Comparison of ENCODE assay signal across 8 cellular contexts in the genomic region with DNA sequence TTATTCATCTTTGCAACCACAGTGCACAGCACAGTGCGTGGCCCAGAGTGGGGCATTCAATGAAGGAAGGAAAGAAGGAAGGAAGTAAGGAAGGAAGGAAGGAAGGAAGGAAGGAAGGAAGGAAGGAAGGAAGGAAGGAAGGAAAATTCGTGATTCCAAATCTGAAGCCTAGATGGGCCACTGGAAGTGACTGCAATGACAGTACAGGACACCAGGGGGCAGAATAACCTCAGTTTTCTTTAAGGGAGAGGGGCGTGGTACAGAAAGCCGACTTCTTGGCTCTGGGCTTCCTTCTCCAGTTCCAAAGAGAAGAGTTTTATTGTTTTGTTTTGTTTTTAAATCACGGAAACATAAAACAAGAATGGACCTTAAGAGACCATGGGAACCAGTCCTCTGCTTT. TPM values are rescaled to one million over a fixed set of nuclear protein-coding genes. Genes with fewer than 3 reads are reported as not detected.
A peak's percentile ranks its signal among the peaks of the same experiment; 100 is the strongest.
DNase-seq lines count a peak whose midpoint lies in the region; ATAC-seq, FAIRE-seq and TF ChIP-seq lines count a peak whose summit lies in the region.

No MANE protein-coding gene starts in this region.

- no peaks in the 10 kb centered on the region for H3K36me3 ChIP-seq in CD4-positive, CD25-positive, alpha-beta regulatory T cell (ENCODE audit: control insufficient read depth, insufficient read depth, low read length)
- H3K36me3 ChIP-seq in endothelial cell of umbilical vein (ENCODE audit: control insufficient read depth in 2 of 2, extremely low read depth in 1 of 2, insufficient read depth in 2 of 2, low read length in 2 of 2): no peaks in the 10 kb centered on the region

- no peak overlapping the region for H3K4me3 ChIP-seq in CD4-positive, CD25-positive, alpha-beta regulatory T cell (ENCODE audit: low read depth, low read length)
- H3K4me3 ChIP-seq in endothelial cell of umbilical vein (replicated peaks in 1 of 3; ENCODE audit: insufficient read depth in 1 of 3, low read depth in 1 of 3, low read length in 3 of 3): no peak overlapping the region

- H3K36me3 Mint-ChIP-seq in CD4-positive, CD25-positive, alpha-beta regulatory T cell: no peaks in the 10 kb centered on the region

- no peak overlapping the region for H3K27ac ChIP-seq in CD4-positive, CD25-positive, alpha-beta regulatory T cell (ENCODE audit: insufficient read depth, low read length, poor library complexity, severe bottlenecking)
- H3K27ac ChIP-seq in endothelial cell of umbilical vein (ENCODE audit: insufficient read depth, low read depth, low read length): no peak overlapping the region
- H3K27ac ChIP-seq in substantia nigra (ENCODE audit: low read depth, low read length, poor library complexity, severe bottlenecking): no peak overlapping the region

- POLR2A ChIA-PET in endothelial cell of umbilical vein (lab: Charles Lee): no interaction called here

- H3K9me3 ChIP-seq in CD4-positive, CD25-positive, alpha-beta regulatory T cell (ENCODE audit: control insufficient read depth in 2 of 2, low read length in 2 of 2): no peaks in the 10 kb centered on the region
- H3K9me3 ChIP-seq in endothelial cell of umbilical vein (replicated peaks; ENCODE audit: control insufficient read depth, insufficient read depth, low read length): no peaks in the 10 kb centered on the region

- no peaks in the 10 kb centered on the region for H4K20me1 ChIP-seq in endothelial cell of umbilical vein (replicated peaks; ENCODE audit: control insufficient read depth, extremely low read depth, insufficient read depth, low read length)

- H3K4me1 ChIP-seq in CD4-positive, CD25-positive, alpha-beta regulatory T cell (ENCODE audit: control insufficient read depth, insufficient read depth, low read length, poor library complexity, severe bottlenecking): peaks cover 11% of the 10 kb centered on the region
- H3K4me1 ChIP-seq in endothelial cell of umbilical vein (ENCODE audit: control insufficient read depth, extremely low read depth, insufficient read depth, low read length): peaks cover 12% of the 10 kb centered on the region

- DNase-seq in CD4-positive, CD25-positive, alpha-beta regulatory T cell: peak; percentile 41 to 55 (median 54)
- peak; percentile 24 for DNase-seq in H4 (ENCODE audit: low spot score)
- peak; percentile 48 for DNase-seq in NCI-H69 (lab: John Stamatoyannopoulos, UW)
- peak; percentile 79 for DNase-seq in activated CD8-positive, alpha-beta memory T cell treated with anti-CD3 and anti-CD28 coated beads for 24 hours
- peak; percentile 48 for DNase-seq in endothelial cell of umbilical vein (ENCODE audit: low read depth, low spot score)
- DNase-seq in myocyte (ENCODE audit: low read depth): peak; percentile 57
- DNase-seq in substantia nigra (lab: John Stamatoyannopoulos, UW): peak in 36 of 49 donors; percentile 2 to 54 (median 22)

- no peak overlapping the region for H2AFZ ChIP-seq in endothelial cell of umbilical vein (ENCODE audit: low read depth, low read length)

- peak in 1 of 2 donors; percentile 55 for ATAC-seq in CD4-positive, CD25-positive, alpha-beta regulatory T cell (ENCODE audit: low read depth in 2 of 2)
- ATAC-seq in HG02571 (IDR thresholded peaks at IDR 0.05; ENCODE audit: unreplicated experiment): no peak

- H3K9me1 ChIP-seq in endothelial cell of umbilical vein (replicated peaks; ENCODE audit: control insufficient read depth, extremely low read depth, insufficient read depth, low read length): no peaks in the 10 kb centered on the region

- CTCF ChIA-PET in endothelial cell of umbilical vein (lab: Charles Lee): interaction anchor here (2.1 to 4.1 kb wide), 3 partner anchors 119 to 454 kb away, joined by 12 to 48 read pairs (median 34); no protein-coding TSS in a partner anchor

- TF ChIP-seq POLR2A in endothelial cell of umbilical vein (IDR thresholded peaks at IDR 0.05; ENCODE audit: low read depth, low read length): no peak

- intact Hi-C loops in endothelial cell of umbilical vein (cut with micrococcal nuclease): loop anchor here (1.0 to 10.0 kb wide), 13 partner anchors 15 to 588 kb away; a partner anchor contains a TSS

- peak; percentile 42 to 51 for TF ChIP-seq CTCF in endothelial cell of umbilical vein (IDR thresholded peaks at IDR 0.05; ENCODE audit: extremely low read depth in 1 of 2, insufficient read depth in 1 of 2, low read depth in 1 of 2, low read length in 2 of 2)

- no peaks in the 10 kb centered on the region for H3K27me3 ChIP-seq in CD4-positive, CD25-positive, alpha-beta regulatory T cell (ENCODE audit: control insufficient read depth, insufficient read depth, low read length)
- no peaks in the 10 kb centered on the region for H3K27me3 ChIP-seq in endothelial cell of umbilical vein (ENCODE audit: control insufficient read depth in 2 of 2, insufficient read depth in 2 of 2, low read length in 2 of 2)

- H3K27ac Mint-ChIP-seq in CD4-positive, CD25-positive, alpha-beta regulatory T cell: no peak overlapping the region

- no peak overlapping the region for H3K9ac ChIP-seq in endothelial cell of umbilical vein (replicated peaks; ENCODE audit: extremely low read depth, insufficient read depth, low read length)

- H3K9me3 Mint-ChIP-seq in CD4-positive, CD25-positive, alpha-beta regulatory T cell: no peaks in the 10 kb centered on the region

- FAIRE-seq in endothelial cell of umbilical vein (lab: Jason Lieb, UNC): peak; percentile 95

- H3K79me2 ChIP-seq in endothelial cell of umbilical vein (ENCODE audit: control insufficient read depth, insufficient read depth, low read length): no peaks in the 10 kb centered on the region

- peak overlapping the region; percentile 48 for H3K4me2 ChIP-seq in endothelial cell of umbilical vein (ENCODE audit: insufficient read depth, low read length)

- H3K27me3 Mint-ChIP-seq in CD4-positive, CD25-positive, alpha-beta regulatory T cell: peaks cover 5% of the 10 kb centered on the region

- dilution Hi-C loops in endothelial cell of umbilical vein (cut with MboI; ENCODE audit: extremely low pct_ligation_motif_present, low sequenced_read_pairs): no loop called here

- peaks cover 0 to 36% (median 8%) of the 10 kb centered on the region in 4 donors for H3K4me1 Mint-ChIP-seq in CD4-positive, CD25-positive, alpha-beta regulatory T cell

- no peak overlapping the region for H3K4me3 Mint-ChIP-seq in CD4-positive, CD25-positive, alpha-beta regulatory T cell

- BruUV-seq in endothelial cell of umbilical vein (replicated peaks; lab: Mats Ljungman, UMichigan): no TSS peak

TF ChIP-seq in endothelial cell of umbilical vein, 7 proteins besides CTCF, POLR2A, EP300 and RAD21:
- TF ChIP-seq, protein P1, sequence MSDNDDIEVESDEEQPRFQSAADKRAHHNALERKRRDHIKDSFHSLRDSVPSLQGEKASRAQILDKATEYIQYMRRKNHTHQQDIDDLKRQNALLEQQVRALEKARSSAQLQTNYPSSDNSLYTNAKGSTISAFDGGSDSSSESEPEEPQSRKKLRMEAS (IDR thresholded peaks at IDR 0.05; ENCODE audit: insufficient read depth, insufficient read length): no peak
- TF ChIP-seq MYC (IDR thresholded peaks at IDR 0.05; ENCODE audit: low read depth, low read length) (no peak), FOS (IDR thresholded peaks at IDR 0.05; ENCODE audit: borderline replicate concordance, insufficient read depth, low read length) (no peak), EZH2 (IDR thresholded peaks at IDR 0.05; ENCODE audit: borderline replicate concordance, low read depth, low read length, severe bottlenecking) (no peak), POLR2AphosphoS5 (IDR thresholded peaks at IDR 0.05; ENCODE audit: insufficient read depth, low read depth, low read length) (no peak), JUN (IDR thresholded peaks at IDR 0.05; ENCODE audit: borderline replicate concordance, insufficient read depth, insufficient read length, low read depth) (no peak), GATA2 (IDR thresholded peaks at IDR 0.05; ENCODE audit: insufficient read depth, insufficient read length, low read depth, low read length) (no peak)

RNA-seq across cellular contexts. Expression of a gene that starts 47.8 kb away (rescaled TPM):
- not detected for total RNA-seq in CD4-positive, CD25-positive, alpha-beta regulatory T cell
- not detected for polyA plus RNA-seq in CD4-positive, CD25-positive, alpha-beta regulatory T cell
- 0.19 and 0.74 TPM in 2 replicates for total RNA-seq in H4 (2014; rRNA removed; shearing (Covaris generic))
- 465 and 466 TPM in 2 replicates for total RNA-seq in endothelial cell of umbilical vein
- polyA plus RNA-seq in endothelial cell of umbilical vein: 230 and 273 TPM in 2 replicates
- 193 and 247 TPM in 2 replicates for polyA plus RNA-seq in endothelial cell of umbilical vein (2011; cell fraction: cytosol; rRNA removed)
- polyA plus RNA-seq in endothelial cell of umbilical vein (2011; cell fraction: nucleus; rRNA removed): 94.1 and 103 TPM in 2 replicates
- 62.1 and 177 TPM in 2 replicates for polyA plus RNA-seq in endothelial cell of umbilical vein (2012)
- 212 and 222 TPM in 2 replicates for polyA minus RNA-seq in endothelial cell of umbilical vein
- not detected for polyA minus RNA-seq in endothelial cell of umbilical vein (2011; cell fraction: cytosol; rRNA and poly(A)+ RNA removed)
- 32.5 and 36.3 TPM in 2 replicates for polyA minus RNA-seq in endothelial cell of umbilical vein (2011; cell fraction: nucleus; rRNA and poly(A)+ RNA removed)
- total RNA-seq in myocyte: 0.43 and 0.94 TPM in 2 replicates
- 2.7 TPM for polyA plus RNA-seq in myocyte (2012)

Comparison
In these comparisons a context has a peak if more than half of its experiments do, and no peak if none do; other contexts are left out.
1. DNase-seq: peak in every context shown above with its lines; median percentile 79 in activated CD8-positive, alpha-beta memory T cell treated with anti-CD3 and anti-CD28 coated beads for 24 hours; 57 in myocyte; 54 in CD4-positive, CD25-positive, alpha-beta regulatory T cell; 48 in NCI-H69; 48 in endothelial cell of umbilical vein; 24 in H4; 22 in substantia nigra.
2. RNA of a gene that starts 47.8 kb away (total RNA-seq): 465 to 466 TPM in endothelial cell of umbilical vein; 0.43 to 0.94 TPM in myocyte, 0.19 to 0.74 TPM in H4 and not detected in CD4-positive, CD25-positive, alpha-beta regulatory T cell (single experiment); every median in the first group is over 100 times any median in the second.